Comparison of ENCODE assay signal across 8 cellular contexts in genomic region chr14:54901380-54902142, GRCh38. TPM values are rescaled to one million over a fixed set of nuclear protein-coding genes. Genes with fewer than 3 reads are reported as not detected.
A peak's percentile ranks its signal among the peaks of the same experiment; 100 is the strongest.
DNase-seq lines count a peak whose midpoint lies in the region; ATAC-seq, FAIRE-seq and TF ChIP-seq lines count a peak whose summit lies in the region.

No MANE protein-coding gene starts in this region.

- H3K9me3 ChIP-seq in A549 (no peaks in the 10 kb centered on the region), trophoblast cell (ENCODE audit: insufficient read depth, low read depth, low read length) (no peaks in the 10 kb centered on the region)

- peak overlapping the region; percentile 88 for H3K27ac Mint-ChIP-seq in activated CD4-positive, alpha-beta T cell treated with anti-CD3 and anti-CD28 coated beads, Interleukin-2, amount 10 ng/mL, durations not matched to agents 24 days and 14 days

- DNase-seq in A549 (ENCODE audit: low read depth in 1 of 2, low spot score in 1 of 2) (peak; percentile 14 to 15), fibroblast of pulmonary artery (ENCODE audit: low read depth) (no peak), trophoblast cell (no peak), NCI-H2081 treated with DMSO at 0.1 percent for 48 hours (lab: John Stamatoyannopoulos, UW) (no peak), SKM-1 (lab: John Stamatoyannopoulos, UW; ENCODE audit: unreplicated experiment) (no peak)
- DNase-seq in activated CD4-positive, alpha-beta T cell treated with anti-CD3 and anti-CD28 coated beads, Interleukin-2, amount 10 ng/mL, durations not matched to agents 24 days and 14 days, result peak; percentile 73

- H2AK5ac ChIP-seq in trophoblast cell (ENCODE audit: low read length), result no peak overlapping the region

- peak overlapping the region; percentile 40 for H4K12ac ChIP-seq in trophoblast cell (ENCODE audit: low read depth, low read length)

- H4K8ac ChIP-seq in trophoblast cell (ENCODE audit: low read depth, low read length), result peak overlapping the region; percentile 79

- CTCF ChIA-PET in A549 (lab: Yijun Ruan, JAX), result interaction anchor here (1.4 to 2.3 kb wide), 5 partner anchors 13 to 88 kb away, joined by 3 to 9 read pairs (median 4); no protein-coding TSS in a partner anchor

- peaks cover 5% of the 10 kb centered on the region for H3K9me3 Mint-ChIP-seq in activated CD4-positive, alpha-beta T cell treated with anti-CD3 and anti-CD28 coated beads, Interleukin-2, amount 10 ng/mL, durations not matched to agents 24 days and 14 days

- H3K4me3 ChIP-seq in A549 (peak overlapping the region; percentile 70), fibroblast of pulmonary artery (replicated peaks; ENCODE audit: low read depth, low read length) (peak overlapping the region; percentile 83), trophoblast cell (ENCODE audit: low read depth, low read length) (peak overlapping the region; percentile 79)

- peaks cover 24% of the 10 kb centered on the region for H3K4me1 Mint-ChIP-seq in activated CD4-positive, alpha-beta T cell treated with anti-CD3 and anti-CD28 coated beads, Interleukin-2, amount 10 ng/mL, durations not matched to agents 24 days and 14 days

- peak overlapping the region; percentile 1 for H3K9ac ChIP-seq in trophoblast cell (ENCODE audit: low read length)

- POLR2A ChIA-PET in A549 (lab: Yijun Ruan, JAX), result interaction anchor here (0.6 to 1.0 kb wide), 7 partner anchors 11 to 336 kb away, joined by 3 to 4 read pairs (median 3); partner anchors contain the start of genes SOCS4 and WDHD1

- no peak overlapping the region for H3K4ac ChIP-seq in trophoblast cell (ENCODE audit: low read depth, low read length)

- H3K27me3 ChIP-seq in trophoblast cell (ENCODE audit: insufficient read depth, low read length), result peaks cover 6% of the 10 kb centered on the region

- peaks cover 9% of the 10 kb centered on the region; the same call in 2 of the 3 replicates for H3K4me1 ChIP-seq in A549
- peaks cover 4 to 5% of the 10 kb centered on the region in 2 experiments for H3K4me1 ChIP-seq in trophoblast cell (ENCODE audit: control insufficient read depth in 1 of 2, insufficient read depth in 2 of 2, low read length in 2 of 2)

- H2BK120ac ChIP-seq in trophoblast cell (ENCODE audit: insufficient read depth, low read length, poor library complexity), result peak overlapping the region; percentile 30

- no peak overlapping the region for H4K91ac ChIP-seq in trophoblast cell (ENCODE audit: low read depth, low read length)

- H3K79me1 ChIP-seq in trophoblast cell (ENCODE audit: low read length), result peaks cover 7% of the 10 kb centered on the region

- no peaks in the 10 kb centered on the region for H3K27me3 Mint-ChIP-seq in activated CD4-positive, alpha-beta T cell treated with anti-CD3 and anti-CD28 coated beads, Interleukin-2, amount 10 ng/mL, durations not matched to agents 24 days and 14 days

- no peaks in the 10 kb centered on the region for H3K36me3 ChIP-seq in trophoblast cell (ENCODE audit: control insufficient read depth in 1 of 2, insufficient read depth in 2 of 2, low read length in 2 of 2)

- H3K14ac ChIP-seq in trophoblast cell (ENCODE audit: low read length), result no peak overlapping the region

- peaks cover 4% of the 10 kb centered on the region for H3K79me2 ChIP-seq in trophoblast cell (ENCODE audit: control insufficient read depth, insufficient read depth, low read length, poor library complexity)

- no peak for TF ChIP-seq EP300 in A549 (IDR thresholded peaks at IDR 0.05)

- peaks cover 16% of the 10 kb centered on the region for H3K36me3 Mint-ChIP-seq in activated CD4-positive, alpha-beta T cell treated with anti-CD3 and anti-CD28 coated beads, Interleukin-2, amount 10 ng/mL, durations not matched to agents 24 days and 14 days (ENCODE audit: low read depth)

- no peak for TF ChIP-seq CTCF in A549 (IDR thresholded peaks at IDR 0.05)
- no peak for TF ChIP-seq CTCF in fibroblast of pulmonary artery (IDR thresholded peaks at IDR 0.05; ENCODE audit: low read length, missing control alignments)

- TF ChIP-seq POLR2A in A549 (IDR thresholded peaks at IDR 0.05; ENCODE audit: low read length), result no peak

- no peak for FAIRE-seq in A549 (lab: Jason Lieb, UNC)

- peak overlapping the region; percentile 63 to 90 for H3K27ac ChIP-seq in A549
- H3K27ac ChIP-seq in trophoblast cell (ENCODE audit: low read depth, low read length), result no peak overlapping the region

- peak overlapping the region; percentile 90 for H3K4me3 Mint-ChIP-seq in activated CD4-positive, alpha-beta T cell treated with anti-CD3 and anti-CD28 coated beads, Interleukin-2, amount 10 ng/mL, durations not matched to agents 24 days and 14 days

- no peak overlapping the region for H2BK5ac ChIP-seq in trophoblast cell (ENCODE audit: low read depth, low read length, poor library complexity)

- peak overlapping the region; percentile 90 for H2AFZ ChIP-seq in trophoblast cell (ENCODE audit: insufficient read depth, low read length, poor library complexity)

- intact Hi-C loops in activated CD4-positive, alpha-beta T cell treated with anti-CD3 and anti-CD28 coated beads, Interleukin-2, amount 10 ng/mL, durations not matched to agents 24 days and 14 days (cut with micrococcal nuclease), result loop anchor here (1.0 to 5.0 kb wide), 10 partner anchors 8 to 464 kb away; partner anchors contain the start of genes GMFB, MAPK1IP1L, SAMD4A and SOCS4

- ATAC-seq in A549 (peak in 1 of 2 experiments; percentile 60; a peak in 3 of 6 replicates), GM21737 (IDR thresholded peaks at IDR 0.05; ENCODE audit: unreplicated experiment) (peak; percentile 14), HG02798 (IDR thresholded peaks at IDR 0.05; ENCODE audit: poor library complexity, unreplicated experiment) (no peak)

- H3K18ac ChIP-seq in trophoblast cell (ENCODE audit: low read length), result peak overlapping the region; percentile 69

- H3K4me2 ChIP-seq in A549 (peak overlapping the region; percentile 100), trophoblast cell (ENCODE audit: low read length) (peak overlapping the region; percentile 82)

- no peak overlapping the region for H2BK12ac ChIP-seq in trophoblast cell (ENCODE audit: low read length)

- no peak overlapping the region for H3K23ac ChIP-seq in trophoblast cell (ENCODE audit: low read length)

- 17% methylated on average over 26 of the region's 42 CpGs for WGBS in A549 (ENCODE audit: missing lambda C conversion rate)
- no CpG with 5 or more reads among the region's 42 CpGs for WGBS in trophoblast cell (ENCODE audit: extremely low coverage, insufficient coverage, insufficient read length)

- no peak for TF ChIP-seq RAD21 in A549 (conservative IDR thresholded peaks at IDR 0.05 in 1 of 2, IDR thresholded peaks at IDR 0.05 in 1 of 2)

TF ChIP-seq in A549, 52 proteins besides CTCF, POLR2A, EP300 and RAD21 (continues in another document):
- no peak for TF ChIP-seq EHMT2 (IDR thresholded peaks at IDR 0.05; ENCODE audit: low read depth)
- no peak for TF ChIP-seq NPAS2 (CRISPR knock-in tag; IDR thresholded peaks at IDR 0.05; ENCODE audit: borderline replicate concordance)
- no peak for TF ChIP-seq RARB (CRISPR knock-in tag; IDR thresholded peaks at IDR 0.05)
- TF ChIP-seq REST (IDR thresholded peaks at IDR 0.05), result peak; percentile 43; the same call in 1 of the 2 replicates
- TF ChIP-seq ATOH8 (CRISPR knock-in tag; IDR thresholded peaks at IDR 0.05; ENCODE audit: low read depth), result no peak
- no peak for TF ChIP-seq RCOR1 (IDR thresholded peaks at IDR 0.05; ENCODE audit: low read depth, low read length)
- no peak for TF ChIP-seq RFX5 (IDR thresholded peaks at IDR 0.05)
- no peak for TF ChIP-seq JUN (IDR thresholded peaks at IDR 0.05)

RNA-seq across cellular contexts. Expression of gene GCH1, which starts 1.1 kb away (rescaled TPM):
- polyA plus RNA-seq in A549 (2011; rRNA removed) (4.4 and 5.0 TPM in 2 replicates), A549 (2017; fragmentation: RNase III; extraction: RNeasy Plus Mini Kit Qiagen cat#74134 plus additional on column Dnase treatment) (2.9 to 3.0 TPM (median 3.0 TPM) in 3 replicates)
- polyA plus RNA-seq in A549 (2012; cell fraction: cytosol; rRNA removed), result 1.5 and 2.1 TPM in 2 replicates
- 1.8 TPM in 2 replicates for polyA plus RNA-seq in A549 (2012; cell fraction: nucleus; rRNA removed)
- polyA minus RNA-seq in A549 (2011; rRNA and poly(A)+ RNA removed), result 3.6 and 7.2 TPM in 2 replicates
- 49.8 and 49.9 TPM in 2 replicates for total RNA-seq in activated CD4-positive, alpha-beta T cell treated with anti-CD3 and anti-CD28 coated beads, Interleukin-2, amount 10 ng/mL, durations not matched to agents 24 days and 14 days
- 3.8 and 4.0 TPM in 2 replicates for polyA plus RNA-seq in trophoblast cell (2013)

Comparison
In these comparisons a context has a peak if more than half of its experiments do, and no peak if none do; other contexts are left out.
1. DNase-seq: peak in A549 (2 of 2) and activated CD4-positive, alpha-beta T cell treated with anti-CD3 and anti-CD28 coated beads, Interleukin-2, amount 10 ng/mL, durations not matched to agents 24 days and 14 days (single experiment); none in fibroblast of pulmonary artery (single experiment), trophoblast cell (0 of 2), NCI-H2081 treated with DMSO at 0.1 percent for 48 hours (single experiment) and SKM-1 (single experiment).
2. Peak in every context shown above with its lines, with median percentiles within 50 percentile points of each other: H3K4me3 ChIP-seq.